18 cellular contexts compared by ENCODE assay signal in the genomic region with DNA sequence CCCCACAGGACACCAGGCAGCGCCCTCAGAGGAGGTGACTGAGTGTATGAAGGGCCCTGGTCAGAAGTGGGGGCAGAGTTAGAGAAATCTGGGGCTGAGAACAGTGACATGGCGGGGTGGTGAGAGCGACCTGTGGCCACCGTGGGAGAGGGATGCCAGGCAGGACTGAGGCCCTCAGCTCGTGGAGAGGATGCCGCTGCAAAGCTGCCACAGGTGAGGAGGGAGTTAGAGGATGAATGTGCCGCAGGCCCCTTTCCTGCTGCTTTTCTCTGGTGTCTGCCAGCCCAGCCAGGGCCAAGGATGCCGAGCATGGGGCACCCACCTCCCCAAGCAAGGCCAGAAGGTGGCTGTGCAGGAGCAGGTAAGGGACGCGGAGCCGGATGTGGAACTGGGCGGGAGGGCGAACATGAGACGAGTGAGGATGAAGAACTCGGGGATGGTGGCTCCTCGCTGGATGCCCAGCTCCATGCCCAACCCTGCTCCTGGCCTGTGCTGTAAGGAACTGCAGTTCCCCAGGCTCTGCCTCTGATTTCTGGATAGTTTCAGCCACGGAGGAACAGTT.
"Had no signal": no experiment of that assay in that cellular context is flagged by ENCODE, and none has a peak within 500 bp of the region (broad histone marks: within the 10 kb centered on the region; RNA-seq: fewer than 3 reads in every experiment).

No MANE protein-coding gene starts in this region.

- H3K4me2 ChIP-seq: smooth muscle cell had no signal

- H3K36me3 ChIP-seq: cardiac muscle cell, thoracic aorta had no signal

- H3K27me3 ChIP-seq: body of pancreas, cardiac muscle cell had no signal

- H3K27ac ChIP-seq: body of pancreas, cardiac muscle cell, thoracic aorta had no signal

- H3K4me3 ChIP-seq: body of pancreas, cardiac muscle cell, smooth muscle cell, thoracic aorta had no signal

- H3K27me3 Mint-ChIP-seq: naive thymus-derived CD8-positive, alpha-beta T cell had no signal

- H3K27ac Mint-ChIP-seq: activated T-helper 1 cell treated with anti-CD3 and anti-CD28 coated beads, Interleukin-12 subunit alpha, Interleukin-12 subunit beta, Interleukin-2, Interleukin-4 antibody, amounts not matched to agents 30 ng/mL and 10 ng/mL and 1 ng/mL, durations not matched to agents 14 hours and 24 hours and 36 hours; mesothelial cell of epicardium; WTC11 had no signal

- H3K4me1 Mint-ChIP-seq: mesothelial cell of epicardium; naive thymus-derived CD8-positive, alpha-beta T cell; WTC11 had no signal

- H3K36me3 Mint-ChIP-seq: mesothelial cell of epicardium; naive thymus-derived CD8-positive, alpha-beta T cell; WTC11 had no signal

- H3K4me1 ChIP-seq: body of pancreas had no signal

- DNase-seq: activated CD4-positive, alpha-beta T cell treated with anti-CD3 and anti-CD28 coated beads, Interleukin-2, amount 50 U/mL, for 48 hours; activated gamma-delta T cell; activated naive CD4-positive, alpha-beta T cell treated with anti-CD3 and anti-CD28 coated beads, Interleukin-2, amount 50 U/mL, for 16 hours; anterior cingulate cortex; body of pancreas; effector CD4-positive, alpha-beta T cell; foreskin fibroblast; naive thymus-derived CD8-positive, alpha-beta T cell; stimulated activated CD4-positive, alpha-beta T cell treated with anti-CD3 and anti-CD28 coated beads, Interleukin-15, amount 100 ng/mL, for 24 hours; stimulated activated naive CD4-positive, alpha-beta T cell; T1000 had no signal

- H3K4me3 Mint-ChIP-seq: activated T-helper 1 cell treated with anti-CD3 and anti-CD28 coated beads, Interleukin-12 subunit alpha, Interleukin-12 subunit beta, Interleukin-2, Interleukin-4 antibody, amounts not matched to agents 30 ng/mL and 10 ng/mL and 1 ng/mL, durations not matched to agents 14 hours and 24 hours and 36 hours; mesothelial cell of epicardium; naive thymus-derived CD8-positive, alpha-beta T cell; WTC11 had no signal

- H3K9me3 Mint-ChIP-seq: activated T-helper 1 cell treated with anti-CD3 and anti-CD28 coated beads, Interleukin-12 subunit alpha, Interleukin-12 subunit beta, Interleukin-2, Interleukin-4 antibody, amounts not matched to agents 30 ng/mL and 10 ng/mL and 1 ng/mL, durations not matched to agents 14 hours and 24 hours and 36 hours; naive thymus-derived CD8-positive, alpha-beta T cell had no signal

- ATAC-seq: body of pancreas; naive thymus-derived CD8-positive, alpha-beta T cell; sciatic nerve had no signal

- H3K9me3 ChIP-seq: body of pancreas, thoracic aorta had no signal
